20 cellular contexts compared by ENCODE assay signal in genomic region chr7:146902728-146903127, GRCh38.
"Had no signal": no experiment of that assay in that cellular context is flagged by ENCODE, and none has a peak within 500 bp of the region (broad histone marks: within the 10 kb centered on the region; RNA-seq: fewer than 3 reads in every experiment).

No MANE protein-coding gene starts in this region.

- ATAC-seq: activated CD8-positive, alpha-beta T cell treated with anti-CD3 and anti-CD28 coated beads for 36 hours; activated T-cell treated with anti-CD3 and anti-CD28 coated beads, Interleukin-2, amount 50 U/mL, for 4 hours; lower lobe of right lung; stimulated activated naive B cell treated with anti-CD40 and anti-IgM and Interleukin-4, amounts not matched to agents 10 μg/mL and 1 μg/mL and 100 μg/mL, for 72 hours had no signal

- H3K9me3 ChIP-seq: lower lobe of right lung, tibial artery, uterus had no signal

- H3K36me3 ChIP-seq: lower lobe of right lung, tibial artery, uterus had no signal

- H3K27ac ChIP-seq: lower lobe of right lung, skin epidermis, tibial artery, uterus, VCaP had no signal

- H3K27me3 Mint-ChIP-seq: activated CD8-positive, alpha-beta T cell treated with anti-CD3 and anti-CD28 coated beads for 36 hours; dendritic cell treated with granulocyte-macrophage colony-stimulating factor and Interleukin-4, amounts not matched to agents 40 ng/mL and 50 ng/mL, for 4 days; stimulated activated naive B cell treated with anti-CD40 and anti-IgM and Interleukin-4, amounts not matched to agents 10 μg/mL and 1 μg/mL and 100 μg/mL, for 72 hours had no signal

- H3K4me3 ChIP-seq: lower lobe of right lung, skin epidermis, tibial artery, uterus had no signal

- H3K27ac Mint-ChIP-seq: activated CD8-positive, alpha-beta T cell treated with anti-CD3 and anti-CD28 coated beads for 36 hours; dendritic cell treated with granulocyte-macrophage colony-stimulating factor and Interleukin-4, amounts not matched to agents 40 ng/mL and 50 ng/mL, for 4 days; mesothelial cell of epicardium; nephron progenitor cell; stimulated activated naive B cell treated with anti-CD40 and anti-IgM and Interleukin-4, amounts not matched to agents 10 μg/mL and 1 μg/mL and 100 μg/mL, for 72 hours had no signal

- H3K27me3 ChIP-seq: tibial artery, uterus had no signal

- H3K36me3 Mint-ChIP-seq: mesothelial cell of epicardium; stimulated activated naive B cell treated with anti-CD40 and anti-IgM and Interleukin-4, amounts not matched to agents 10 μg/mL and 1 μg/mL and 100 μg/mL, for 72 hours had no signal

- H3K4me1 ChIP-seq: lower lobe of right lung, tibial artery, uterus had no signal

- H3K4me3 Mint-ChIP-seq: activated CD8-positive, alpha-beta T cell treated with anti-CD3 and anti-CD28 coated beads for 36 hours; activated T-cell treated with anti-CD3 and anti-CD28 coated beads, Interleukin-2, amount 50 U/mL, for 4 hours; dendritic cell treated with granulocyte-macrophage colony-stimulating factor and Interleukin-4, amounts not matched to agents 40 ng/mL and 50 ng/mL, for 4 days; mesothelial cell of epicardium; nephron progenitor cell; stimulated activated naive B cell treated with anti-CD40 and anti-IgM and Interleukin-4, amounts not matched to agents 10 μg/mL and 1 μg/mL and 100 μg/mL, for 72 hours had no signal

- DNase-seq: activated CD4-positive, alpha-beta T cell treated with anti-CD3 and anti-CD28 coated beads for 1 hour; activated CD8-positive, alpha-beta T cell treated with anti-CD3 and anti-CD28 coated beads for 36 hours; activated effector memory CD4-positive, alpha-beta T cell treated with Interleukin-2 at 50 U/mL for 16 hours; activated naive CD4-positive, alpha-beta T cell treated with anti-CD3 and anti-CD28 coated beads, Interleukin-2, amount 50 U/mL, for 16 hours; activated T-cell treated with anti-CD3 and anti-CD28 coated beads, Interleukin-2, amount 50 U/mL, for 4 hours; effector memory CD4-positive, alpha-beta T cell; foreskin melanocyte; head of caudate nucleus; lower lobe of right lung; nephron progenitor cell; occipital lobe; stimulated activated CD4-positive, alpha-beta T cell treated with anti-CD3 and anti-CD28 coated beads, Interleukin-15, amount 100 ng/mL, for 24 hours; stimulated activated CD4-positive, alpha-beta T cell treated with anti-CD3 and anti-CD28 coated beads, Interleukin-4, amount 100 ng/mL, for 1 hour; stimulated activated naive B cell treated with anti-CD40 and anti-IgM and Interleukin-4, amounts not matched to agents 10 μg/mL and 1 μg/mL and 100 μg/mL, for 72 hours; tibial artery; uterus had no signal

- H3K4me1 Mint-ChIP-seq: mesothelial cell of epicardium; nephron progenitor cell; stimulated activated naive B cell treated with anti-CD40 and anti-IgM and Interleukin-4, amounts not matched to agents 10 μg/mL and 1 μg/mL and 100 μg/mL, for 72 hours had no signal
